Comparison of ENCODE assay signal across 1 cellular context in the genomic region with DNA sequence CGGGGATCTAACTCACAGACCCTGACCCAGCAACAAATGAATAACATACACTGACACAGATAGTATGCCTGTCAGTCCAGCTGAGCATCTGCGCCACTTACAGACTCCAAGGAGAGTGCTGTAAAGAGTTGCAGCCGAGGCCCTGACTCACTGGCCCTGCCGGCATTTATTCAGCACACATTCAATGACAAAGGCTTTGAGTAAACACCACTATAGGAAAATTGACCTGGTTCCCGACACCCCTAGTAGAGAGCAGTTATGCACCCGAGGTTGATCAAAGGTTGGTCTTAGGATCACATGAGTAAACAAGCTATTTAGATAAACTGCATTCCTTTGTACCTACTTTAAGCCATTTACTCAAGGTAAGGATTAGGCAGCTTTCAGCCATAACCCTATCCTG.
TF ChIP-seq lines count a peak whose summit lies in the region.

No MANE protein-coding gene starts in this region.

TF ChIP-seq in K562, 482 proteins besides CTCF, POLR2A, EP300 and RAD21:
- TF ChIP-seq ZNF583 (CRISPR knock-in tag; IDR thresholded peaks at IDR 0.05) (no peak), FOXA3 (CRISPR knock-in tag; conservative IDR thresholded peaks at IDR 0.05 in 1 of 2, IDR thresholded peaks at IDR 0.05 in 1 of 2) (peak; percentile 72 to 89; a peak in 3 of 4 replicates)
